13 cellular contexts compared by ENCODE assay signal in genomic region chr18:24089626-24090337, GRCh38.
"Had no signal": no experiment of that assay in that cellular context is flagged by ENCODE, and none has a peak within 500 bp of the region (broad histone marks: within the 10 kb centered on the region; RNA-seq: fewer than 3 reads in every experiment).

No MANE protein-coding gene starts in this region.

- ATAC-seq: activated T-cell treated with anti-CD3 and anti-CD28 coated beads, Interleukin-2, amount 50 U/mL, for 4 hours; esophagus mucosa; upper lobe of right lung had no signal

- DNase-seq: activated CD4-positive, alpha-beta memory T cell treated with anti-CD3 and anti-CD28 coated beads for 36 hours; activated effector memory CD4-positive, alpha-beta T cell treated with Interleukin-2 at 50 U/mL for 16 hours; activated naive CD4-positive, alpha-beta T cell treated with anti-CD3 and anti-CD28 coated beads, Interleukin-2, amount 50 U/mL, for 16 hours; activated T-cell treated with anti-CD3 and anti-CD28 coated beads, Interleukin-2, amount 50 U/mL, for 4 hours; kidney glomerular epithelial cell; midbrain; psoas muscle; sigmoid colon; spleen; T-helper 9 cell; upper lobe of right lung had no signal

- H3K27ac Mint-ChIP-seq: activated CD4-positive, alpha-beta memory T cell treated with anti-CD3 and anti-CD28 coated beads for 36 hours had no signal

- H3K27me3 Mint-ChIP-seq: activated CD4-positive, alpha-beta memory T cell treated with anti-CD3 and anti-CD28 coated beads for 36 hours had no signal

- H3K4me3 Mint-ChIP-seq: activated CD4-positive, alpha-beta memory T cell treated with anti-CD3 and anti-CD28 coated beads for 36 hours; activated T-cell treated with anti-CD3 and anti-CD28 coated beads, Interleukin-2, amount 50 U/mL, for 4 hours; neural crest cell had no signal

- H3K9me3 Mint-ChIP-seq: activated CD4-positive, alpha-beta memory T cell treated with anti-CD3 and anti-CD28 coated beads for 36 hours; activated T-cell treated with anti-CD3 and anti-CD28 coated beads, Interleukin-2, amount 50 U/mL, for 4 hours had no signal
